In the genomic region with DNA sequence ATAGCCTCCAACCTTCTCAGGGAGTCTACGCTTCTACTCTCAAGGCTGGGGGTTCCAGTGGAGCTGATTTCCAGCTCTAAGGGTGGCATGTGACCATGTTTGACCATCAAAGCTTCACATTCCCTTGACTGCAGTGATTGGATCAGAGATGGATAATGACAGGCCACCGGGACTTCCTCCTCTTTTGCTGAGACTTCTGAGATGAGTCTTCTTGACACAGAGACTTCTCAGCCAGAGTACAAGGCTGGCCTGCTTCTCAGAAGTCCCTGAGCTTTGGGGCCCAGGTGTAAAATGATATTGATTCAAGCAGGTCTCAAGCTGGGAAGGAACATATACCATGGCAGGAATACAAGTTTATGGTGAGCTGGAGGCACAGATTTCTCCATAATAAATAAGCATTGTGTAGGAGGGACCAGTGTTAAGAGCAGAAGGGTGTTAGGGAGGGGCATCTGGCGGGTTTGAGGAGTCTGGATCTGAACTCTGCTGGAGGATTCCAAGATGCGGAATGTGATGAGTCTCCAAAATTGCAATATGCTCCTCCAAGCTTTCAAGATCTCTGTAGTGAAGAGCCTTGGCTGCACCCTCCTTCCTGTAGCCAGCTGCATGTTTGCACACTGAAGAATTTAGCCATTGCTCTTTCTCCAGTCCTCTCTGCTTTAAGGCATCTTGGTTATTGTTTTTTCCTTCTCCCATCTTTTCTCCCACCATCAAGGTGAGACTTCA, we compare ENCODE assay signal across 12 cellular contexts. TPM values are rescaled to one million over a fixed set of nuclear protein-coding genes. Genes with fewer than 3 reads are reported as not detected.
A peak's percentile ranks its signal among the peaks of the same experiment; 100 is the strongest.
DNase-seq lines count a peak whose midpoint lies in the region; ATAC-seq, FAIRE-seq and TF ChIP-seq lines count a peak whose summit lies in the region.
"Had no signal": no experiment of that assay in that cellular context is flagged by ENCODE, and none has a peak within 500 bp of the region (broad histone marks: within the 10 kb centered on the region; RNA-seq: fewer than 3 reads in every experiment).

No MANE protein-coding gene starts in this region.

- peak overlapping the region; percentile 95 for H3K27ac Mint-ChIP-seq in activated naive CD4-positive, alpha-beta T cell treated with anti-CD3 and anti-CD28 coated beads, Interleukin-2, amount 50 U/mL, for 24 hours
- H3K27ac Mint-ChIP-seq in activated naive CD4-positive, alpha-beta T cell treated with anti-CD3 and anti-CD28 coated beads, Interleukin-2, amount 10 ng/mL, durations not matched to agents 7 days and 5 days = no peak overlapping the region
- H3K27ac Mint-ChIP-seq in stimulated activated memory B cell treated with anti-CD40 and anti-IgM and Interleukin-4, amounts not matched to agents 10 μg/mL and 1 μg/mL and 100 μg/mL, for 72 hours = peak overlapping the region; percentile 92

- CTCF ChIA-PET in activated naive CD4-positive, alpha-beta T cell treated with anti-CD3 and anti-CD28 coated beads, Interleukin-2, amount 10 ng/mL, durations not matched to agents 7 days and 5 days (lab: Charles Lee) = interaction anchor here (0.6 to 5.7 kb wide), 25 partner anchors 11 to 422 kb away, joined by 3 to 83 read pairs (median 8); a partner anchor contains a TSS
- CTCF ChIA-PET in GM12878 (lab: Yijun Ruan, JAX) = interaction anchor here (0.8 to 11.3 kb wide), 31 partner anchors 10 to 423 kb away, joined by 3 to 413 read pairs (median 17); a partner anchor contains a TSS

- H3K36me3 Mint-ChIP-seq in activated naive CD4-positive, alpha-beta T cell treated with anti-CD3 and anti-CD28 coated beads, Interleukin-2, amount 50 U/mL, for 24 hours = no peaks in the 10 kb centered on the region
- no peaks in the 10 kb centered on the region for H3K36me3 Mint-ChIP-seq in activated naive CD4-positive, alpha-beta T cell treated with anti-CD3 and anti-CD28 coated beads, Interleukin-2, amount 10 ng/mL, durations not matched to agents 7 days and 5 days
- H3K36me3 Mint-ChIP-seq in stimulated activated memory B cell treated with anti-CD40 and anti-IgM and Interleukin-4, amounts not matched to agents 10 μg/mL and 1 μg/mL and 100 μg/mL, for 72 hours = no peaks in the 10 kb centered on the region

- in situ Hi-C loops in GM12878 (cut with MboI) = loop anchor here (5.0 kb wide), 2 partner anchors 333 to 423 kb away; a partner anchor contains a TSS

- H3K27ac ChIP-seq in GM12878 (ENCODE audit: control insufficient read depth, insufficient read depth) (no peak overlapping the region), Karpas-422 (ENCODE audit: low read length) (no peak overlapping the region)
- H3K27ac ChIP-seq: right lobe of liver had no signal

- RAD21 ChIA-PET in GM12878 (lab: Charles Lee; ENCODE audit: unreplicated experiment) = interaction anchor here (0.6 to 10.2 kb wide), 37 partner anchors 8 to 423 kb away, joined by 3 to 303 read pairs (median 11); a partner anchor contains a TSS

- no peaks in the 10 kb centered on the region for H3K27me3 Mint-ChIP-seq in activated naive CD4-positive, alpha-beta T cell treated with anti-CD3 and anti-CD28 coated beads, Interleukin-2, amount 50 U/mL, for 24 hours
- no peaks in the 10 kb centered on the region for H3K27me3 Mint-ChIP-seq in activated naive CD4-positive, alpha-beta T cell treated with anti-CD3 and anti-CD28 coated beads, Interleukin-2, amount 10 ng/mL, durations not matched to agents 7 days and 5 days
- no peaks in the 10 kb centered on the region for H3K27me3 Mint-ChIP-seq in stimulated activated memory B cell treated with anti-CD40 and anti-IgM and Interleukin-4, amounts not matched to agents 10 μg/mL and 1 μg/mL and 100 μg/mL, for 72 hours

- no peak overlapping the region for H3K9ac ChIP-seq in GM12878 (ENCODE audit: control insufficient read depth, insufficient read depth, low read length)
- H3K9ac ChIP-seq in Karpas-422 (ENCODE audit: low read length) = no peak overlapping the region

- no peak for TF ChIP-seq CTCF in GM12878 (IDR thresholded peaks at IDR 0.05 in 2 of 3, conservative IDR thresholded peaks at IDR 0.05 in 1 of 3; ENCODE audit: control insufficient read depth in 2 of 3, extremely low read depth in 1 of 3, insufficient read depth in 1 of 3, low read depth in 3 of 3, low read length in 3 of 3)

- no peaks in the 10 kb centered on the region; the same call in 2 of the 3 replicates for H3K9me3 ChIP-seq in GM12878 (replicated peaks; ENCODE audit: control insufficient read depth, insufficient read depth, low read length)
- H3K9me3 ChIP-seq in Karpas-422 (ENCODE audit: low read length) = no peaks in the 10 kb centered on the region
- H3K9me3 ChIP-seq: right lobe of liver had no signal

- SMC1A ChIA-PET in GM12878 (lab: Charles Lee; ENCODE audit: uncharacterized antibody, unreplicated experiment) = interaction anchor here (0.8 to 26.7 kb wide), 42 partner anchors 11 to 424 kb away, joined by 3 to 583 read pairs (median 5); a partner anchor contains a TSS

- H2AFZ ChIP-seq in GM12878 (ENCODE audit: control insufficient read depth, low read depth, low read length) = peak overlapping the region; percentile 18; the same call in 1 of the 2 replicates
- no peak overlapping the region for H2AFZ ChIP-seq in Karpas-422 (ENCODE audit: low read length)

- TF ChIP-seq EP300 in GM12878 (IDR thresholded peaks at IDR 0.05; ENCODE audit: borderline replicate concordance in 1 of 2, control insufficient read depth in 1 of 2, low read depth in 2 of 2, low read length in 2 of 2) = no peak

- no peaks in the 10 kb centered on the region for H3K9me2 ChIP-seq in Karpas-422 (replicated peaks; ENCODE audit: insufficient read depth, low read length)

- FAIRE-seq in GM12878 (lab: Jason Lieb, UNC) = no peak

- H3K9me3 Mint-ChIP-seq in activated naive CD4-positive, alpha-beta T cell treated with anti-CD3 and anti-CD28 coated beads, Interleukin-2, amount 50 U/mL, for 24 hours = no peaks in the 10 kb centered on the region
- no peaks in the 10 kb centered on the region for H3K9me3 Mint-ChIP-seq in activated naive CD4-positive, alpha-beta T cell treated with anti-CD3 and anti-CD28 coated beads, Interleukin-2, amount 10 ng/mL, durations not matched to agents 7 days and 5 days
- H3K9me3 Mint-ChIP-seq in stimulated activated memory B cell treated with anti-CD40 and anti-IgM and Interleukin-4, amounts not matched to agents 10 μg/mL and 1 μg/mL and 100 μg/mL, for 72 hours = peaks cover 3% of the 10 kb centered on the region

- ATAC-seq in HG02884 (IDR thresholded peaks at IDR 0.05; ENCODE audit: unreplicated experiment) (peak; percentile 56), GM12878 (peak; percentile 31), GM21367 (IDR thresholded peaks at IDR 0.05; ENCODE audit: unreplicated experiment) (no peak)
- ATAC-seq in stimulated activated memory B cell treated with anti-CD40 and anti-IgM and Interleukin-4, amounts not matched to agents 10 μg/mL and 1 μg/mL and 100 μg/mL, for 72 hours = no peak

- H3K4me3 ChIP-seq in GM12878 (no peak overlapping the region), Karpas-422 (ENCODE audit: low read length) (no peak overlapping the region)

- WGBS in GM12878 (ENCODE audit: insufficient coverage, insufficient replicate concordance, low lambda C conversion rate, missing lambda C conversion rate) = 53% methylated on average over 4 of the region's 4 CpGs

- DNase-seq in activated naive CD4-positive, alpha-beta T cell treated with anti-CD3 and anti-CD28 coated beads, Interleukin-2, amount 10 ng/mL, durations not matched to agents 7 days and 5 days = no peak
- DNase-seq in GM12878 (ENCODE audit: low read depth, low spot score) = no peak
- no peak for DNase-seq in Karpas-422
- no peak for DNase-seq in stimulated activated CD4-positive, alpha-beta T cell treated with anti-CD3 and anti-CD28 coated beads, Interleukin-4, amount 100 ng/mL, for 4 hours
- DNase-seq: amygdala; effector CD8-positive, alpha-beta T cell; Kasumi-1; right lobe of liver had no signal

- H3K4me1 ChIP-seq in GM12878 (ENCODE audit: control insufficient read depth, insufficient read depth, low read length) (peaks cover 30% of the 10 kb centered on the region), Karpas-422 (ENCODE audit: low read length) (peaks cover 28% of the 10 kb centered on the region)

- no peak for TF ChIP-seq POLR2A in GM12878 (IDR thresholded peaks at IDR 0.05; ENCODE audit: low read depth, low read length)

- H3K27me3 ChIP-seq in GM12878 (replicated peaks in 1 of 2; ENCODE audit: control insufficient read depth in 2 of 2, insufficient read depth in 2 of 2, low read length in 1 of 2) = no peaks in the 10 kb centered on the region
- no peaks in the 10 kb centered on the region for H3K27me3 ChIP-seq in Karpas-422 (ENCODE audit: low read length)
- H3K27me3 ChIP-seq: right lobe of liver had no signal

- no peak for TF ChIP-seq RAD21 in GM12878 (IDR thresholded peaks at IDR 0.05; ENCODE audit: insufficient read depth, low read depth, low read length)

- POLR2A ChIA-PET in GM12878 (lab: Charles Lee) = interaction anchor here (0.6 to 4.3 kb wide), 15 partner anchors 10 to 423 kb away, joined by 3 to 20 read pairs (median 5); a partner anchor contains a TSS

- H3K4me2 ChIP-seq in GM12878 (ENCODE audit: control insufficient read depth, insufficient read depth) (peak overlapping the region; percentile 33), Karpas-422 (ENCODE audit: low read depth, low read length, poor library complexity, severe bottlenecking) (no peak overlapping the region)

- intact Hi-C loops in GM12878 (cut with micrococcal nuclease; ENCODE audit: unreplicated experiment) = loop anchor here (5.0 kb wide), 1 partner anchor 332 kb away; no protein-coding TSS in a partner anchor

- H3K79me2 ChIP-seq in GM12878 (ENCODE audit: control insufficient read depth, insufficient read depth, low read length) (no peaks in the 10 kb centered on the region), Karpas-422 (ENCODE audit: low read length) (no peaks in the 10 kb centered on the region)

- H3K4me3 Mint-ChIP-seq in activated naive CD4-positive, alpha-beta T cell treated with anti-CD3 and anti-CD28 coated beads, Interleukin-2, amount 50 U/mL, for 24 hours = peak overlapping the region; percentile 16
- no peak overlapping the region for H3K4me3 Mint-ChIP-seq in activated naive CD4-positive, alpha-beta T cell treated with anti-CD3 and anti-CD28 coated beads, Interleukin-2, amount 10 ng/mL, durations not matched to agents 7 days and 5 days
- no peak overlapping the region for H3K4me3 Mint-ChIP-seq in stimulated activated memory B cell treated with anti-CD40 and anti-IgM and Interleukin-4, amounts not matched to agents 10 μg/mL and 1 μg/mL and 100 μg/mL, for 72 hours

- H3K4me1 Mint-ChIP-seq in activated naive CD4-positive, alpha-beta T cell treated with anti-CD3 and anti-CD28 coated beads, Interleukin-2, amount 50 U/mL, for 24 hours = peaks cover 38% of the 10 kb centered on the region
- H3K4me1 Mint-ChIP-seq in activated naive CD4-positive, alpha-beta T cell treated with anti-CD3 and anti-CD28 coated beads, Interleukin-2, amount 10 ng/mL, durations not matched to agents 7 days and 5 days = peaks cover 29% of the 10 kb centered on the region
- H3K4me1 Mint-ChIP-seq in stimulated activated memory B cell treated with anti-CD40 and anti-IgM and Interleukin-4, amounts not matched to agents 10 μg/mL and 1 μg/mL and 100 μg/mL, for 72 hours = peaks cover 59% of the 10 kb centered on the region

- BruUV-seq in GM12878 (replicated peaks; lab: Mats Ljungman, UMichigan) = no TSS peak

- no peaks in the 10 kb centered on the region for H4K20me1 ChIP-seq in GM12878 (ENCODE audit: control insufficient read depth, insufficient read depth)
- H4K20me1 ChIP-seq in Karpas-422 (ENCODE audit: insufficient read depth, low read depth, low read length) = no peaks in the 10 kb centered on the region

- H3K36me3 ChIP-seq in GM12878 (ENCODE audit: control insufficient read depth in 2 of 2, insufficient read depth in 2 of 2, low read length in 1 of 2) (no peaks in the 10 kb centered on the region), Karpas-422 (ENCODE audit: insufficient read depth, low read length) (no peaks in the 10 kb centered on the region)
- H3K36me3 ChIP-seq: right lobe of liver had no signal

RNA-seq across cellular contexts. Expression of a gene that starts 41.7 kb away (rescaled TPM):
- total RNA-seq in GM12878 (2013; cell fraction: nucleolus; rRNA removed) = 115 and 125 TPM in 2 replicates
- total RNA-seq in GM12878 (2014; rRNA removed) = 93.1 and 105 TPM in 2 replicates
- total RNA-seq in GM12878 (2014; rRNA removed; fragmentation: Illumina TruSeq; extraction: Trizol) = 92.9 and 93.3 TPM in 2 replicates
- total RNA-seq in GM12878 (2021) = 90.0 and 103 TPM in 2 replicates
- 50.7 TPM for polyA plus RNA-seq in GM12878 (2011; ENCODE audit: low read depth)
- polyA plus RNA-seq in GM12878 (2011; rRNA removed) = 125 and 160 TPM in 2 replicates
- polyA plus RNA-seq in GM12878 (2011; cell fraction: cytosol; rRNA removed) = 69.7 and 112 TPM in 2 replicates
- 104 and 115 TPM in 2 replicates for polyA plus RNA-seq in GM12878 (2011; cell fraction: nucleus; rRNA removed)
- 62.5 and 78.6 TPM in 2 replicates for polyA plus RNA-seq in GM12878 (2012)
- 97.5 and 128 TPM in 2 replicates for polyA plus RNA-seq in GM12878 (2014; fragmentation: Illumina TruSeq; extraction: Trizol)
- polyA plus RNA-seq in GM12878 (2014; fragmentation: Nextera tagmentation; extraction: Ambion mirVana) = 10 to 100 TPM; 38.6 to 62.4 TPM
- polyA plus RNA-seq in GM12878 (2014; rRNA removed) = 52.9 and 58.6 TPM in 2 replicates
- 10 to 100 TPM; 92.0 to 99.7 TPM for polyA plus RNA-seq in GM12878 (2016; fragmentation: Nextera tagmentation; extraction: Ambion mirVana)
- polyA minus RNA-seq in GM12878 (2011; rRNA and poly(A)+ RNA removed) = 171 and 220 TPM in 2 replicates
- polyA minus RNA-seq in GM12878 (2011; cell fraction: cytosol; rRNA and poly(A)+ RNA removed) = 52.4 and 52.5 TPM in 2 replicates
- polyA minus RNA-seq in GM12878 (2011; cell fraction: nucleus; rRNA and poly(A)+ RNA removed) = 61.4 and 80.0 TPM in 2 replicates
- total RNA-seq in Karpas-422 (2014; rRNA removed; shearing (Covaris generic); ENCODE audit: low replicate concordance) = 57.6 and 127 TPM in 2 replicates

RNA-seq across cellular contexts. Expression of a gene that starts 54.8 kb away (rescaled TPM):
- total RNA-seq in GM12878 (2013; cell fraction: nucleolus; rRNA removed) = 75.1 and 80.9 TPM in 2 replicates
- total RNA-seq in GM12878 (2014; rRNA removed) = 140 and 157 TPM in 2 replicates
- 178 and 183 TPM in 2 replicates for total RNA-seq in GM12878 (2014; rRNA removed; fragmentation: Illumina TruSeq; extraction: Trizol)
- 116 and 124 TPM in 2 replicates for total RNA-seq in GM12878 (2021)
- polyA plus RNA-seq in GM12878 (2011; ENCODE audit: low read depth) = 51.5 TPM
- 169 and 264 TPM in 2 replicates for polyA plus RNA-seq in GM12878 (2011; rRNA removed)
- 66.2 and 70.2 TPM in 2 replicates for polyA plus RNA-seq in GM12878 (2011; cell fraction: cytosol; rRNA removed)
- 51.6 and 57.2 TPM in 2 replicates for polyA plus RNA-seq in GM12878 (2011; cell fraction: nucleus; rRNA removed)
- polyA plus RNA-seq in GM12878 (2012) = 82.6 and 119 TPM in 2 replicates
- polyA plus RNA-seq in GM12878 (2014; fragmentation: Illumina TruSeq; extraction: Trizol) = 180 and 219 TPM in 2 replicates
- 100 to 1,000 TPM; 217 to 324 TPM for polyA plus RNA-seq in GM12878 (2014; fragmentation: Nextera tagmentation; extraction: Ambion mirVana)
- 108 and 144 TPM in 2 replicates for polyA plus RNA-seq in GM12878 (2014; rRNA removed)
- polyA plus RNA-seq in GM12878 (2016; fragmentation: Nextera tagmentation; extraction: Ambion mirVana) = 100 to 1,000 TPM; 177 to 181 TPM
- polyA minus RNA-seq in GM12878 (2011; rRNA and poly(A)+ RNA removed) = 69.6 and 132 TPM in 2 replicates
- polyA minus RNA-seq in GM12878 (2011; cell fraction: cytosol; rRNA and poly(A)+ RNA removed) = 56.4 and 60.0 TPM in 2 replicates
- 30.6 and 45.0 TPM in 2 replicates for polyA minus RNA-seq in GM12878 (2011; cell fraction: nucleus; rRNA and poly(A)+ RNA removed)
- total RNA-seq in Karpas-422 (2014; rRNA removed; shearing (Covaris generic); ENCODE audit: low replicate concordance) = 34.5 and 58.7 TPM in 2 replicates

Comparison
In these comparisons a context has a peak if more than half of its experiments do, and no peak if none do; other contexts are left out.
1. ATAC-seq: peak in HG02884 (single experiment) and GM12878 (single experiment); none in stimulated activated memory B cell treated with anti-CD40 and anti-IgM and Interleukin-4, amounts not matched to agents 10 μg/mL and 1 μg/mL and 100 μg/mL, for 72 hours (single experiment) and GM21367 (single experiment).